Comparison of ENCODE assay signal across 2 cellular contexts in genomic region chrX:5233830-5234229, GRCh38.
TF ChIP-seq lines count a peak whose summit lies in the region.

No MANE protein-coding gene starts in this region.

TF ChIP-seq in A549, 52 proteins besides CTCF, POLR2A, EP300 and RAD21:
- no peak for TF ChIP-seq BCL3 (IDR thresholded peaks at IDR 0.05)
- no peak for TF ChIP-seq RARB (CRISPR knock-in tag; IDR thresholded peaks at IDR 0.05)
- peak; percentile 11 for TF ChIP-seq MAFK (IDR thresholded peaks at IDR 0.05; ENCODE audit: partially characterized antibody)

TF ChIP-seq in IMR-90, 13 proteins besides CTCF, POLR2A, EP300 and RAD21:
- TF ChIP-seq ELK1 (IDR thresholded peaks at IDR 0.05; ENCODE audit: borderline replicate concordance, low read depth, low read length), result no peak
- TF ChIP-seq MAFK (IDR thresholded peaks at IDR 0.05; ENCODE audit: low read depth, low read length), result peak; percentile 56
- TF ChIP-seq RCOR1 (IDR thresholded peaks at IDR 0.05; ENCODE audit: insufficient replicate concordance, low read length), result no peak
- TF ChIP-seq CHD1 (IDR thresholded peaks at IDR 0.05; ENCODE audit: low read depth, low read length), result no peak
- TF ChIP-seq SMC3 (IDR thresholded peaks at IDR 0.05; ENCODE audit: low read depth, low read length), result no peak
